31 cellular contexts compared by ENCODE assay signal in genomic region chr1:5892370-5892769, GRCh38.
"Had no signal": no experiment of that assay in that cellular context is flagged by ENCODE, and none has a peak within 500 bp of the region (broad histone marks: within the 10 kb centered on the region; RNA-seq: fewer than 3 reads in every experiment).

No MANE protein-coding gene starts in this region.

- H3K9ac ChIP-seq: KMS-11 had no signal

- H3K27me3 Mint-ChIP-seq: activated CD4-positive, alpha-beta memory T cell treated with anti-CD3 and anti-CD28 coated beads for 36 hours; activated CD4-positive, alpha-beta T cell treated with anti-CD3 and anti-CD28 coated beads for 36 hours; activated CD4-positive, alpha-beta T cell treated with anti-CD3 and anti-CD28 coated beads, Interleukin-2, amount 10 ng/mL, durations not matched to agents 7 days and 5 days; activated CD8-positive, alpha-beta memory T cell treated with anti-CD3 and anti-CD28 coated beads, Interleukin-2, amount 10 ng/mL, durations not matched to agents 7 days and 5 days; activated naive CD4-positive, alpha-beta T cell treated with anti-CD3 and anti-CD28 coated beads, Interleukin-2, amount 10 ng/mL, durations not matched to agents 7 days and 5 days; activated naive CD8-positive, alpha-beta T cell; activated naive CD8-positive, alpha-beta T cell treated with anti-CD3 and anti-CD28 coated beads, Interleukin-2, amount 50 U/mL, for 24 hours had no signal

- H3K4me3 Mint-ChIP-seq: activated CD4-positive, alpha-beta memory T cell treated with anti-CD3 and anti-CD28 coated beads for 36 hours; activated CD4-positive, alpha-beta T cell treated with anti-CD3 and anti-CD28 coated beads for 36 hours; activated CD4-positive, alpha-beta T cell treated with anti-CD3 and anti-CD28 coated beads, Interleukin-2, amount 10 ng/mL, durations not matched to agents 7 days and 5 days; activated CD8-positive, alpha-beta memory T cell treated with anti-CD3 and anti-CD28 coated beads, Interleukin-2, amount 10 ng/mL, durations not matched to agents 7 days and 5 days; activated naive CD4-positive, alpha-beta T cell treated with anti-CD3 and anti-CD28 coated beads, Interleukin-2, amount 10 ng/mL, durations not matched to agents 7 days and 5 days; activated naive CD8-positive, alpha-beta T cell; activated naive CD8-positive, alpha-beta T cell treated with anti-CD3 and anti-CD28 coated beads, Interleukin-2, amount 50 U/mL, for 24 hours; T-helper 1 cell treated with Interleukin-12 subunit alpha and Interleukin-12 subunit beta and Interleukin-4 antibody, amounts not matched to agents 30 μg/mL and 1 μg/mL, for 36 hours; T-helper 2 cell treated with Interferon-gamma antibody and Interleukin-4, amounts not matched to agents 5 μg/mL and 100 μg/mL, for 36 hours; WTC11 had no signal

- DNase-seq: activated CD4-positive, alpha-beta memory T cell treated with anti-CD3 and anti-CD28 coated beads for 36 hours; activated CD4-positive, alpha-beta T cell treated with anti-CD3 and anti-CD28 coated beads for 36 hours; activated CD4-positive, alpha-beta T cell treated with anti-CD3 and anti-CD28 coated beads, Interleukin-2, amount 10 ng/mL, durations not matched to agents 7 days and 5 days; activated CD8-positive, alpha-beta memory T cell treated with anti-CD3 and anti-CD28 coated beads, Interleukin-2, amount 10 ng/mL, durations not matched to agents 7 days and 5 days; activated CD8-positive, alpha-beta memory T cell treated with anti-CD3 and anti-CD28 coated beads, Interleukin-2, amount 50 U/mL, for 48 hours; activated effector memory CD4-positive, alpha-beta T cell treated with Interleukin-2 at 50 U/mL for 16 hours; activated naive CD4-positive, alpha-beta T cell treated with anti-CD3 and anti-CD28 coated beads, Interleukin-2, amount 10 ng/mL, durations not matched to agents 7 days and 5 days; activated naive CD8-positive, alpha-beta T cell treated with anti-CD3 and anti-CD28 coated beads, Interleukin-2, amount 50 U/mL, for 24 hours; activated T-cell treated with anti-CD3 and anti-CD28 coated beads, Interleukin-2, amount 50 U/mL, for 48 hours; anterior cingulate cortex; central memory CD4-positive, alpha-beta T cell; MM.1S; MV-4-11; NCI-H1092; NCI-H1436 treated with DMSO at 0.1 percent for 48 hours; NCI-H1694 treated with DMSO at 0.1 percent for 48 hours; NCI-H2029; NCI-H345; NCI-H524 treated with DMSO at 0.1 percent for 48 hours; PC-9; SHP77 had no signal

- ATAC-seq: activated CD4-positive, alpha-beta T cell treated with anti-CD3 and anti-CD28 coated beads for 36 hours; activated CD4-positive, CD25-positive, alpha-beta regulatory T cell treated with anti-CD3 and anti-CD28 coated beads, Interleukin-2, amount 50 U/mL, for 24 hours; activated CD8-positive, alpha-beta memory T cell treated with anti-CD3 and anti-CD28 coated beads, Interleukin-2, amount 10 ng/mL, durations not matched to agents 7 days and 5 days; activated naive CD8-positive, alpha-beta T cell treated with anti-CD3 and anti-CD28 coated beads, Interleukin-2, amount 50 U/mL, for 24 hours; WTC11 had no signal

- H3K27ac ChIP-seq: brain microvascular endothelial cell, KMS-11, PC-9, RWPE1, SK-N-MC had no signal

- H3K9me3 ChIP-seq: SJCRH30 had no signal

- H3K27me3 ChIP-seq: brain microvascular endothelial cell, SJCRH30 had no signal

- H3K36me3 ChIP-seq: brain microvascular endothelial cell, SJCRH30 had no signal

- H3K27ac Mint-ChIP-seq: activated CD4-positive, alpha-beta memory T cell treated with anti-CD3 and anti-CD28 coated beads for 36 hours; activated CD4-positive, alpha-beta T cell treated with anti-CD3 and anti-CD28 coated beads for 36 hours; activated CD4-positive, alpha-beta T cell treated with anti-CD3 and anti-CD28 coated beads, Interleukin-2, amount 10 ng/mL, durations not matched to agents 7 days and 5 days; activated CD8-positive, alpha-beta memory T cell treated with anti-CD3 and anti-CD28 coated beads, Interleukin-2, amount 10 ng/mL, durations not matched to agents 7 days and 5 days; activated naive CD4-positive, alpha-beta T cell treated with anti-CD3 and anti-CD28 coated beads, Interleukin-2, amount 10 ng/mL, durations not matched to agents 7 days and 5 days; activated naive CD8-positive, alpha-beta T cell; activated naive CD8-positive, alpha-beta T cell treated with anti-CD3 and anti-CD28 coated beads, Interleukin-2, amount 50 U/mL, for 24 hours; T-helper 1 cell treated with Interleukin-12 subunit alpha and Interleukin-12 subunit beta and Interleukin-4 antibody, amounts not matched to agents 30 μg/mL and 1 μg/mL, for 36 hours; T-helper 2 cell treated with Interferon-gamma antibody and Interleukin-4, amounts not matched to agents 5 μg/mL and 100 μg/mL, for 36 hours; WTC11 had no signal

- H3K4me2 ChIP-seq: KMS-11, PC-9 had no signal

- H3K4me1 Mint-ChIP-seq: activated CD4-positive, alpha-beta T cell treated with anti-CD3 and anti-CD28 coated beads for 36 hours; activated CD4-positive, alpha-beta T cell treated with anti-CD3 and anti-CD28 coated beads, Interleukin-2, amount 10 ng/mL, durations not matched to agents 7 days and 5 days; activated CD8-positive, alpha-beta memory T cell treated with anti-CD3 and anti-CD28 coated beads, Interleukin-2, amount 10 ng/mL, durations not matched to agents 7 days and 5 days; activated naive CD4-positive, alpha-beta T cell treated with anti-CD3 and anti-CD28 coated beads, Interleukin-2, amount 10 ng/mL, durations not matched to agents 7 days and 5 days; activated naive CD8-positive, alpha-beta T cell treated with anti-CD3 and anti-CD28 coated beads, Interleukin-2, amount 50 U/mL, for 24 hours had no signal

- H3K9me3 Mint-ChIP-seq: activated CD4-positive, alpha-beta T cell treated with anti-CD3 and anti-CD28 coated beads, Interleukin-2, amount 10 ng/mL, durations not matched to agents 7 days and 5 days; activated naive CD4-positive, alpha-beta T cell treated with anti-CD3 and anti-CD28 coated beads, Interleukin-2, amount 10 ng/mL, durations not matched to agents 7 days and 5 days; activated naive CD8-positive, alpha-beta T cell treated with anti-CD3 and anti-CD28 coated beads, Interleukin-2, amount 50 U/mL, for 24 hours; T-helper 1 cell treated with Interleukin-12 subunit alpha and Interleukin-12 subunit beta and Interleukin-4 antibody, amounts not matched to agents 30 μg/mL and 1 μg/mL, for 36 hours; T-helper 2 cell treated with Interferon-gamma antibody and Interleukin-4, amounts not matched to agents 5 μg/mL and 100 μg/mL, for 36 hours had no signal

- H3K4me3 ChIP-seq: PC-9, SJCRH30, SK-N-MC had no signal

- H2AFZ ChIP-seq: PC-9 had no signal
